ENCODE assay signal across 1 cellular context in genomic region chr13:26847281-26847680, GRCh38.
TF ChIP-seq lines count a peak whose summit lies in the region.

No MANE protein-coding gene starts in this region.

TF ChIP-seq in GM23338, 12 proteins besides CTCF, POLR2A, EP300 and RAD21 (continued from another document):
- TF ChIP-seq ZNF462 (CRISPR knock-in tag; IDR thresholded peaks at IDR 0.05) (no peak), JUNB (IDR thresholded peaks at IDR 0.05; ENCODE audit: unreplicated experiment) (no peak)
